Comparison of ENCODE assay signal across 29 cellular contexts in the genomic region with DNA sequence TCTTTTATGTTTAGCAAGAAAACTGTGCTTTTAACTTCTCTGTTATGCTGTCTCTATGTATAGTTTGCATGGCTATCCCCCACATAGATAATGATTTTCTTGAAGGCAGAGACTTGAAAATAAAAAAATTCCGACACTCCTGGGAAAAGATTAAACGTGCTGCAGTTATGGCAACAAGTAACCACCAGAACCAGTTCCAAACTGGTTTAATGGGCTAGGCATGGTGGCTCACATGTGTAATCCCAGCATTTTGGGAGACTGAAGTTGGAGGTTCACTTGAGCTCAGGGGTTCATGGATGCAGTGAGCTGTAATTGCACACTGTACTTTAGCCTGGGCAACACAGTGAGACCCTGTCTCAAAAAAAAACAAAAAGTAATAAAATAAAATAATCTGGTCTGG.
"Had no signal": no experiment of that assay in that cellular context is flagged by ENCODE, and none has a peak within 500 bp of the region (broad histone marks: within the 10 kb centered on the region; RNA-seq: fewer than 3 reads in every experiment).

No MANE protein-coding gene starts in this region.

- H3K36me3 ChIP-seq: ascending aorta, breast epithelium, cardiac muscle cell, colonic mucosa, esophagus muscularis mucosa, gastroesophageal sphincter, heart right ventricle had no signal

- H3K4me3 ChIP-seq: ascending aorta, breast epithelium, cardiac muscle cell, colonic mucosa, esophagus muscularis mucosa, gastroesophageal sphincter, heart right ventricle had no signal

- H3K9me3 Mint-ChIP-seq: activated CD4-positive, alpha-beta memory T cell treated with anti-CD3 and anti-CD28 coated beads, Interleukin-2, amount 10 ng/mL, durations not matched to agents 7 days and 5 days; activated naive CD4-positive, alpha-beta T cell treated with anti-CD3 and anti-CD28 coated beads, Interleukin-2, amount 10 ng/mL, durations not matched to agents 7 days and 5 days; activated naive CD4-positive, alpha-beta T cell treated with anti-CD3 and anti-CD28 coated beads, Interleukin-2, amount 50 U/mL, for 72 hours; activated T-cell treated with anti-CD3 and anti-CD28 coated beads, Interleukin-2, amount 50 U/mL, for 24 hours; activated T-cell treated with anti-CD3 and anti-CD28 coated beads, Interleukin-2, amount 50 U/mL, for 72 hours had no signal

- H3K27me3 ChIP-seq: ascending aorta, breast epithelium, cardiac muscle cell, colonic mucosa, esophagus muscularis mucosa, gastroesophageal sphincter had no signal

- H3K4me1 Mint-ChIP-seq: activated CD4-positive, alpha-beta memory T cell treated with anti-CD3 and anti-CD28 coated beads, Interleukin-2, amount 10 ng/mL, durations not matched to agents 7 days and 5 days; activated CD4-positive, alpha-beta T cell treated with anti-CD3 and anti-CD28 coated beads, Interleukin-2, amount 10 ng/mL, durations not matched to agents 7 days and 5 days; activated naive CD4-positive, alpha-beta T cell treated with anti-CD3 and anti-CD28 coated beads, Interleukin-2, amount 10 ng/mL, durations not matched to agents 7 days and 5 days; activated naive CD8-positive, alpha-beta T cell treated with anti-CD3 and anti-CD28 coated beads, Interleukin-2, amount 10 ng/mL, durations not matched to agents 7 days and 5 days; brain had no signal

- ATAC-seq: activated naive CD4-positive, alpha-beta T cell treated with anti-CD3 and anti-CD28 coated beads, Interleukin-2, amount 50 U/mL, for 72 hours; activated T-cell treated with anti-CD3 and anti-CD28 coated beads, Interleukin-2, amount 50 U/mL, for 72 hours; gastroesophageal sphincter; heart right ventricle; WTC11 had no signal

- H3K9me3 ChIP-seq: ascending aorta, breast epithelium, colonic mucosa, esophagus muscularis mucosa, gastroesophageal sphincter had no signal

- DNase-seq: activated CD4-positive, alpha-beta memory T cell treated with anti-CD3 and anti-CD28 coated beads, Interleukin-2, amount 10 ng/mL, durations not matched to agents 7 days and 5 days; activated CD4-positive, alpha-beta T cell treated with anti-CD3 and anti-CD28 coated beads for 1 hour; activated CD4-positive, alpha-beta T cell treated with anti-CD3 and anti-CD28 coated beads for 4 hours; activated CD4-positive, alpha-beta T cell treated with anti-CD3 and anti-CD28 coated beads, Interleukin-2, amount 10 ng/mL, durations not matched to agents 7 days and 5 days; activated CD4-positive, alpha-beta T cell treated with anti-CD3 and anti-CD28 coated beads, Interleukin-2, amount 50 U/mL, for 4 hours; activated CD8-positive, alpha-beta memory T cell treated with anti-CD3 and anti-CD28 coated beads, Interleukin-2, amount 50 U/mL, for 48 hours; activated gamma-delta T cell; activated naive CD4-positive, alpha-beta T cell; activated naive CD4-positive, alpha-beta T cell treated with anti-CD3 and anti-CD28 coated beads, Interleukin-2, amount 10 ng/mL, durations not matched to agents 7 days and 5 days; activated naive CD8-positive, alpha-beta T cell treated with anti-CD3 and anti-CD28 coated beads, Interleukin-2, amount 10 ng/mL, durations not matched to agents 7 days and 5 days; activated T-cell treated with anti-CD3 and anti-CD28 coated beads for 4 hours; activated T-cell treated with anti-CD3 and anti-CD28 coated beads, Interleukin-2, amount 50 U/mL, for 24 hours; activated T-cell treated with anti-CD3 and anti-CD28 coated beads, Interleukin-2, amount 50 U/mL, for 72 hours; central memory CD4-positive, alpha-beta T cell; cerebellar nuclear complex; colonic mucosa; effector CD8-positive, alpha-beta T cell; foreskin melanocyte; heart right ventricle; T-helper 1 cell; T-helper 2 cell had no signal

- H3K27ac ChIP-seq: ascending aorta, breast epithelium, cardiac muscle cell, colonic mucosa, esophagus muscularis mucosa, gastroesophageal sphincter, heart right ventricle had no signal

- H3K4me3 Mint-ChIP-seq: activated CD4-positive, alpha-beta memory T cell treated with anti-CD3 and anti-CD28 coated beads, Interleukin-2, amount 10 ng/mL, durations not matched to agents 7 days and 5 days; activated CD4-positive, alpha-beta T cell treated with anti-CD3 and anti-CD28 coated beads, Interleukin-2, amount 10 ng/mL, durations not matched to agents 7 days and 5 days; activated naive CD4-positive, alpha-beta T cell treated with anti-CD3 and anti-CD28 coated beads, Interleukin-2, amount 10 ng/mL, durations not matched to agents 7 days and 5 days; activated naive CD8-positive, alpha-beta T cell treated with anti-CD3 and anti-CD28 coated beads, Interleukin-2, amount 10 ng/mL, durations not matched to agents 7 days and 5 days; activated T-cell treated with anti-CD3 and anti-CD28 coated beads, Interleukin-2, amount 50 U/mL, for 24 hours; activated T-cell treated with anti-CD3 and anti-CD28 coated beads, Interleukin-2, amount 50 U/mL, for 72 hours; brain; WTC11 had no signal

- H3K36me3 Mint-ChIP-seq: activated naive CD4-positive, alpha-beta T cell treated with anti-CD3 and anti-CD28 coated beads, Interleukin-2, amount 10 ng/mL, durations not matched to agents 7 days and 5 days; activated naive CD4-positive, alpha-beta T cell treated with anti-CD3 and anti-CD28 coated beads, Interleukin-2, amount 50 U/mL, for 72 hours; activated naive CD8-positive, alpha-beta T cell treated with anti-CD3 and anti-CD28 coated beads, Interleukin-2, amount 10 ng/mL, durations not matched to agents 7 days and 5 days; brain had no signal

- H3K27ac Mint-ChIP-seq: activated CD4-positive, alpha-beta memory T cell treated with anti-CD3 and anti-CD28 coated beads, Interleukin-2, amount 10 ng/mL, durations not matched to agents 7 days and 5 days; activated CD4-positive, alpha-beta T cell treated with anti-CD3 and anti-CD28 coated beads, Interleukin-2, amount 10 ng/mL, durations not matched to agents 7 days and 5 days; activated naive CD4-positive, alpha-beta T cell treated with anti-CD3 and anti-CD28 coated beads, Interleukin-2, amount 10 ng/mL, durations not matched to agents 7 days and 5 days; activated naive CD4-positive, alpha-beta T cell treated with anti-CD3 and anti-CD28 coated beads, Interleukin-2, amount 50 U/mL, for 72 hours; activated naive CD8-positive, alpha-beta T cell treated with anti-CD3 and anti-CD28 coated beads, Interleukin-2, amount 10 ng/mL, durations not matched to agents 7 days and 5 days; activated T-cell treated with anti-CD3 and anti-CD28 coated beads, Interleukin-2, amount 50 U/mL, for 24 hours; activated T-cell treated with anti-CD3 and anti-CD28 coated beads, Interleukin-2, amount 50 U/mL, for 72 hours; brain; WTC11 had no signal

- H3K4me1 ChIP-seq: ascending aorta, breast epithelium, colonic mucosa, esophagus muscularis mucosa, gastroesophageal sphincter, heart right ventricle had no signal
